ENCODE assay signal across 29 cellular contexts in the genomic region with DNA sequence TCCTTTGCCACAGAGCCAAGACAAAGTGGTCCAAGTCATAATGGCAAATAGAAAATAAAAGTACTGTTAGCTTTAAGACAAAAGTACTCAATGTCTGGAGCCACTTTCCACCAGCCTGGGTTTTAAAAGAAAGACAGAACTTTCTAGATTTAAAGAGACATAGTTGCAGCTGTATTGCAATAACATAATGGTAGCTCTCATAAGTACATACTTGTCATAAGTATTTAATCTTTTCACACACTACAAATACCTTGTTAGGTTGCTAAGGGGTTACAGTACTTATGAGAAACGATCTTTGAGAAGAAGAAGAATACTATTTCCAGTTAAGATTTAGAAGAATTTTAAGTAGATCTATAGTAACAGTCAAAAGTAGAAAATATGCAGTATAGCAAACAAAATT. TPM values are rescaled to one million over a fixed set of nuclear protein-coding genes. Genes with fewer than 3 reads are reported as not detected.
"Had no signal": no experiment of that assay in that cellular context is flagged by ENCODE, and none has a peak within 500 bp of the region (broad histone marks: within the 10 kb centered on the region; RNA-seq: fewer than 3 reads in every experiment).

No MANE protein-coding gene starts in this region.

- H3K9me3 ChIP-seq: breast epithelium, esophagus muscularis mucosa, heart right ventricle, neutrophil, ovary, prostate gland, stomach, thyroid gland had no signal

- DNase-seq: activated CD4-positive, alpha-beta memory T cell treated with anti-CD3 and anti-CD28 coated beads for 36 hours; activated CD4-positive, alpha-beta T cell treated with anti-CD3 and anti-CD28 coated beads for 48 hours; activated CD8-positive, alpha-beta memory T cell treated with anti-CD3 and anti-CD28 coated beads, Interleukin-2, amount 50 U/mL, for 48 hours; activated gamma-delta T cell treated with Interleukin-2 at 50 U/mL for 16 hours; activated naive CD4-positive, alpha-beta T cell treated with anti-CD3 and anti-CD28 coated beads, Interleukin-2, amount 50 U/mL, for 16 hours; activated T-cell treated with anti-CD3 and anti-CD28 coated beads, Interleukin-2, amount 50 U/mL, for 24 hours; amniotic stem cell; dermis blood vessel endothelial cell; effector CD4-positive, alpha-beta T cell; foreskin keratinocyte; heart right ventricle; kidney glomerular epithelial cell; left ventricle myocardium superior; natural killer cell; ovary; stimulated activated CD4-positive, alpha-beta T cell treated with anti-CD3 and anti-CD28 coated beads, Interleukin-1b, Interleukin-23, amount 100 ng/mL, for 48 hours; stimulated activated naive B cell treated with anti-CD40 and anti-IgM and Interleukin-4, amounts not matched to agents 10 μg/mL and 1 μg/mL and 100 μg/mL, for 72 hours; stomach; SW 1271; T-helper 9 cell; thyroid gland had no signal

- H3K36me3 ChIP-seq: breast epithelium, esophagus muscularis mucosa, heart right ventricle, neutrophil, ovary, prostate gland, stomach, thyroid gland had no signal

- H3K27me3 ChIP-seq: breast epithelium, esophagus muscularis mucosa, foreskin keratinocyte, heart right ventricle, neutrophil, ovary, stomach, thyroid gland had no signal

- H3K27ac ChIP-seq: breast epithelium, esophagus muscularis mucosa, foreskin keratinocyte, heart right ventricle, neutrophil, ovary, prostate gland, stomach, thyroid gland, VCaP had no signal

- H3K4me3 ChIP-seq: breast epithelium, esophagus muscularis mucosa, heart right ventricle, ovary, prostate gland, smooth muscle cell, stomach, thyroid gland had no signal

- ATAC-seq: activated CD4-positive, CD25-positive, alpha-beta regulatory T cell treated with anti-CD3 and anti-CD28 coated beads, Interleukin-2, amount 50 U/mL, for 24 hours; foreskin keratinocyte; heart right ventricle; left ventricle myocardium superior; natural killer cell; stimulated activated naive B cell treated with anti-CD40 and anti-IgM and Interleukin-4, amounts not matched to agents 10 μg/mL and 1 μg/mL and 100 μg/mL, for 72 hours had no signal

- H3K4me1 ChIP-seq: breast epithelium, esophagus muscularis mucosa, foreskin keratinocyte, heart right ventricle, prostate gland, stomach, thyroid gland had no signal

RNA-seq across cellular contexts. Expression of gene AQP4, which starts 28.9 kb away (rescaled TPM):
- total RNA-seq: activated CD4-positive, alpha-beta memory T cell treated with anti-CD3 and anti-CD28 coated beads for 36 hours; foreskin keratinocyte; mononuclear cell; natural killer cell; smooth muscle cell had no signal
- polyA plus RNA-seq: foreskin keratinocyte, smooth muscle cell had no signal
